8 cellular contexts compared by ENCODE assay signal in genomic region chr14:64540208-64541202, GRCh38. TPM values are rescaled to one million over a fixed set of nuclear protein-coding genes. Genes with fewer than 3 reads are reported as not detected.
A peak's percentile ranks its signal among the peaks of the same experiment; 100 is the strongest.
DNase-seq lines count a peak whose midpoint lies in the region; ATAC-seq and TF ChIP-seq lines count a peak whose summit lies in the region.

Gene HSPA2, plus strand, starts transcription at chr14:64540741. Its CDS starts 109 bp downstream, at chr14:64540850.

- WGBS in aorta, 2 donors: 3% methylated on average over 77 to 79 of the region's 79 CpGs

- H3K36me3 ChIP-seq in rectal smooth muscle tissue (ENCODE audit: control insufficient read depth, insufficient read depth, low read length): no peaks in the 10 kb centered on the region
- H3K36me3 ChIP-seq in aorta (ENCODE audit: control insufficient read depth in 1 of 2, insufficient read depth in 2 of 2, low read length in 1 of 2): no peaks in the 10 kb centered on the region

- peak within 1 kb of the TSS; percentile 78 for H3K9ac ChIP-seq in rectal smooth muscle tissue (ENCODE audit: low read length)

- DNase-seq in GM10266 (ENCODE audit: extremely low spot score) (peak; percentile 96), NCI-H1048 (lab: John Stamatoyannopoulos, UW) (peak; percentile 73), T-helper 2 cell (peak; percentile 84 to 99 (median 91)), astrocyte of the cerebellum (ENCODE audit: low read depth) (peak; percentile 99), hepatic stellate cell (ENCODE audit: low spot score) (peak; percentile 99), aorta (peak; percentile 99 to 100)

- H3K4me3 ChIP-seq in astrocyte of the cerebellum (ENCODE audit: low read depth, low read length) (peak within 1 kb of the TSS; percentile 52), rectal smooth muscle tissue (ENCODE audit: low read length) (peak within 1 kb of the TSS; percentile 72), aorta (ENCODE audit: low read length in 2 of 2) (peak within 1 kb of the TSS; percentile 42 to 45)

- no peaks in the 10 kb centered on the region for H3K9me3 ChIP-seq in aorta (ENCODE audit: control insufficient read depth, low read length)

- no peaks in the 10 kb centered on the region for H3K27me3 ChIP-seq in rectal smooth muscle tissue (ENCODE audit: control insufficient read depth, insufficient read depth, low read length)
- no peaks in the 10 kb centered on the region for H3K27me3 ChIP-seq in aorta (ENCODE audit: control insufficient read depth in 1 of 2, insufficient read depth in 2 of 2, low read length in 1 of 2)

- ATAC-seq in HG02588 (IDR thresholded peaks at IDR 0.05; ENCODE audit: unreplicated experiment): peak; percentile 92
- peak; percentile 98 for ATAC-seq in aorta (ENCODE audit: low FRiP score)

- intact Hi-C loops in aorta (cut with DNase I): loop anchor here (2.0 to 10.0 kb wide), 7 partner anchors 26 to 374 kb away; partner anchors contain the start of genes CHURC1 (in 1 of the 2) and ZBTB1 (in 1 of the 2)

- TF ChIP-seq CTCF in GM10266 (IDR thresholded peaks at IDR 0.05; ENCODE audit: control insufficient read depth, insufficient read depth, low read depth, missing control alignments) (peak; percentile 86), astrocyte of the cerebellum (IDR thresholded peaks at IDR 0.05; ENCODE audit: low read depth, low read length, missing control alignments) (peak; percentile 77)

- in situ Hi-C loops in astrocyte of the cerebellum (cut with HindIII; ENCODE audit: low sequenced_read_pairs): no loop called here

- H3K4me1 ChIP-seq in rectal smooth muscle tissue (ENCODE audit: control insufficient read depth, insufficient read depth, low read length): no peaks in the 10 kb centered on the region
- H3K4me1 ChIP-seq in aorta (ENCODE audit: control insufficient read depth in 1 of 2, insufficient read depth in 2 of 2, low read length in 2 of 2): no peaks in the 10 kb centered on the region

- H3K27ac ChIP-seq in rectal smooth muscle tissue (ENCODE audit: low read depth, low read length) (peak within 1 kb of the TSS; percentile 95), aorta (ENCODE audit: low read depth in 1 of 2, low read length in 2 of 2) (peak within 1 kb of the TSS; percentile 68 to 86)

RNA-seq across cellular contexts. Expression of gene HSPA2, which starts in this region (rescaled TPM):
- 10 to 100 TPM; 28.9 to 41.4 TPM for total RNA-seq in aorta
- 10 to 100 TPM in 1 of 2 donors, 1 to 10 TPM in 1; 6.6 to 17.0 TPM for polyA plus RNA-seq in aorta

Comparison
In these comparisons a context has a peak if more than half of its experiments do, and no peak if none do; other contexts are left out.
1. Peak in every context shown above with its lines: DNase-seq, ATAC-seq, H3K4me3 ChIP-seq and H3K27ac ChIP-seq.